In genomic region chr1:2821970-2822620, GRCh38 we compare ENCODE assay signal across 8 cellular contexts. TPM values are rescaled to one million over a fixed set of nuclear protein-coding genes. Genes with fewer than 3 reads are reported as not detected.
DNase-seq lines count a peak whose midpoint lies in the region; ATAC-seq, FAIRE-seq and TF ChIP-seq lines count a peak whose summit lies in the region.

No MANE protein-coding gene starts in this region.

- intact Hi-C loops in pancreas (cut with DNase I): loop anchor here in 1 of 3 donors (5.0 kb wide), 1 partner anchor 605 kb away; no protein-coding TSS in a partner anchor
- intact Hi-C loops in uterus (cut with DNase I; ENCODE audit: low total_unique reads): no loop called here

- no peak overlapping the region for H3K9ac ChIP-seq in SK-N-SH

- peak; percentile 52 for TF ChIP-seq RAD21 in SK-N-SH (IDR thresholded peaks at IDR 0.05; ENCODE audit: low read length)

- peak; percentile 78 to 95 (median 85) for ATAC-seq in pancreas
- no peak for ATAC-seq in HG02938 (IDR thresholded peaks at IDR 0.05; ENCODE audit: unreplicated experiment)

- no peak for TF ChIP-seq POLR2A in uterus (IDR thresholded peaks at IDR 0.05)

- H3K9me3 Mint-ChIP-seq in osteocyte (ENCODE audit: unreplicated experiment): peaks cover 31% of the 10 kb centered on the region

- H3K4me1 ChIP-seq in SK-N-SH (ENCODE audit: control insufficient read depth in 1 of 2, insufficient read depth in 2 of 2, low read depth in 1 of 2, low read length in 1 of 2) (no peaks in the 10 kb centered on the region), pancreas (no peaks in the 10 kb centered on the region), uterus (no peaks in the 10 kb centered on the region)

- H3K36me3 Mint-ChIP-seq in osteocyte (ENCODE audit: unreplicated experiment): no peaks in the 10 kb centered on the region

- no peaks in the 10 kb centered on the region for H3K27me3 Mint-ChIP-seq in osteocyte (ENCODE audit: unreplicated experiment)

- H3K4me3 Mint-ChIP-seq in osteocyte (ENCODE audit: unreplicated experiment): no peak overlapping the region

- H3K27ac Mint-ChIP-seq in osteocyte (ENCODE audit: unreplicated experiment): no peak overlapping the region

- no peak overlapping the region for H3K4me2 ChIP-seq in SK-N-SH

- POLR2A ChIA-PET in SK-N-SH (lab: Yijun Ruan, JAX): no interaction called here

- no peak overlapping the region for H3K27ac ChIP-seq in SK-N-SH (ENCODE audit: low read depth in 2 of 2, low read length in 1 of 2)
- H3K27ac ChIP-seq in pancreas: no peak overlapping the region
- H3K27ac ChIP-seq in uterus: no peak overlapping the region

- H3F3A ChIP-seq in SK-N-SH (replicated peaks; ENCODE audit: insufficient read depth): no peaks in the 10 kb centered on the region

- H3K27me3 ChIP-seq in SK-N-SH (ENCODE audit: insufficient read depth) (no peaks in the 10 kb centered on the region; the same call in 1 of the 2 replicates), pancreas (no peaks in the 10 kb centered on the region), uterus (peaks cover 0 to 10% of the 10 kb centered on the region in 2 donors)

- no peak for TF ChIP-seq EP300 in SK-N-SH (IDR thresholded peaks at IDR 0.05; ENCODE audit: borderline replicate concordance in 1 of 2, low read depth in 1 of 2, low read length in 1 of 2)

- H3K79me2 ChIP-seq in SK-N-SH (ENCODE audit: insufficient read depth): no peaks in the 10 kb centered on the region

- no peaks in the 10 kb centered on the region for H3K9me2 ChIP-seq in SK-N-SH

- no peak for FAIRE-seq in pancreas (lab: Jason Lieb, UNC)

- WGBS in SK-N-SH (ENCODE audit: low lambda C conversion rate): no CpG with 5 or more reads among the region's 29 CpGs
- 13 to 15% methylated on average over 22 to 29 of the region's 29 CpGs for WGBS in pancreas, 2 donors

- peak; percentile 3 for DNase-seq in NOMO-1 treated with dmso at 0.1 percent for 144 hours (lab: John Stamatoyannopoulos, UW; ENCODE audit: unreplicated experiment)
- DNase-seq in NOMO-1 treated with DMSO at 0.1 percent for 48 hours (lab: John Stamatoyannopoulos, UW; ENCODE audit: unreplicated experiment): no peak
- DNase-seq in SK-N-SH: peak; percentile 82
- DNase-seq in cerebellar cortex (ENCODE audit: low spot score): peak; percentile 1
- DNase-seq in pancreas: peak in 5 of 6 donors; percentile 15 to 86 (median 66)
- DNase-seq in uterus: no peak
- no peak for DNase-seq in osteocyte (ENCODE audit: extremely low spot score, unreplicated experiment)

- CTCF ChIA-PET in SK-N-SH (lab: Yijun Ruan, JAX): interaction anchor here (0.8 to 4.1 kb wide), 13 partner anchors 10 to 609 kb away, joined by 3 to 17 read pairs (median 4); no protein-coding TSS in a partner anchor

- H3K4me3 ChIP-seq in SK-N-SH (ENCODE audit: low read depth in 2 of 2, low read length in 1 of 2): no peak overlapping the region
- no peak overlapping the region for H3K4me3 ChIP-seq in pancreas
- H3K4me3 ChIP-seq in uterus: no peak overlapping the region

- no peaks in the 10 kb centered on the region for H3K36me3 ChIP-seq in SK-N-SH (replicated peaks in 1 of 2; ENCODE audit: control insufficient read depth in 1 of 2, insufficient read depth in 2 of 2, low read length in 1 of 2)
- no peaks in the 10 kb centered on the region for H3K36me3 ChIP-seq in pancreas
- no peaks in the 10 kb centered on the region for H3K36me3 ChIP-seq in uterus

- no peaks in the 10 kb centered on the region for H4K20me1 ChIP-seq in SK-N-SH (ENCODE audit: insufficient read depth)

- H3K9me3 ChIP-seq in SK-N-SH (no peaks in the 10 kb centered on the region), pancreas (no peaks in the 10 kb centered on the region), uterus (no peaks in the 10 kb centered on the region)

- no peak overlapping the region for H2AFZ ChIP-seq in SK-N-SH (ENCODE audit: low read depth)

- TF ChIP-seq CTCF in SK-N-SH (IDR thresholded peaks at IDR 0.05) (peak; percentile 35; the same call in 1 of the 2 replicates), pancreas (IDR thresholded peaks at IDR 0.05) (peak in 3 of 4 donors; percentile 30 to 51 (median 38)), uterus (IDR thresholded peaks at IDR 0.05) (peak in 2 of 4 experiments; percentile 35 to 49), osteocyte (IDR thresholded peaks at IDR 0.05) (no peak)

- no peaks in the 10 kb centered on the region for H3K4me1 Mint-ChIP-seq in osteocyte (ENCODE audit: unreplicated experiment)

TF ChIP-seq in SK-N-SH, 30 proteins besides CTCF, POLR2A, EP300 and RAD21:
- TF ChIP-seq MEF2A (IDR thresholded peaks at IDR 0.05; ENCODE audit: borderline replicate concordance, low read depth) (no peak), TAF1 (IDR thresholded peaks at IDR 0.05; ENCODE audit: borderline replicate concordance, low read depth, low read length) (no peak), SIN3A (IDR thresholded peaks at IDR 0.05; ENCODE audit: borderline replicate concordance, low read depth, low read length) (no peak), GABPA (IDR thresholded peaks at IDR 0.05; ENCODE audit: low read depth) (no peak), RXRA (IDR thresholded peaks at IDR 0.05; ENCODE audit: borderline replicate concordance, low read depth) (no peak), SMC3 (IDR thresholded peaks at IDR 0.05; ENCODE audit: low read depth, low read length) (no peak), TCF12 (IDR thresholded peaks at IDR 0.05) (no peak), FOXJ3 (CRISPR knock-in tag; IDR thresholded peaks at IDR 0.05) (no peak), ELF1 (IDR thresholded peaks at IDR 0.05) (no peak), MXI1 (IDR thresholded peaks at IDR 0.05; ENCODE audit: low read depth, low read length) (no peak), YY1 (IDR thresholded peaks at IDR 0.05; ENCODE audit: low read depth) (no peak)
- TF ChIP-seq, protein P1, sequence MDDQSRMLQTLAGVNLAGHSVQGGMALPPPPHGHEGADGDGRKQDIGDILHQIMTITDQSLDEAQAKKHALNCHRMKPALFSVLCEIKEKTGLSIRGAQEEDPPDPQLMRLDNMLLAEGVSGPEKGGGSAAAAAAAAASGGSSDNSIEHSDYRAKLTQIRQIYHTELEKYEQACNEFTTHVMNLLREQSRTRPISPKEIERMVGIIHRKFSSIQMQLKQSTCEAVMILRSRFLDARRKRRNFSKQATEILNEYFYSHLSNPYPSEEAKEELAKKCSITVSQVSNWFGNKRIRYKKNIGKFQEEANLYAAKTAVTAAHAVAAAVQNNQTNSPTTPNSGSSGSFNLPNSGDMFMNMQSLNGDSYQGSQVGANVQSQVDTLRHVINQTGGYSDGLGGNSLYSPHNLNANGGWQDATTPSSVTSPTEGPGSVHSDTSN (IDR thresholded peaks at IDR 0.05): no peak
- TF ChIP-seq, protein P2, sequence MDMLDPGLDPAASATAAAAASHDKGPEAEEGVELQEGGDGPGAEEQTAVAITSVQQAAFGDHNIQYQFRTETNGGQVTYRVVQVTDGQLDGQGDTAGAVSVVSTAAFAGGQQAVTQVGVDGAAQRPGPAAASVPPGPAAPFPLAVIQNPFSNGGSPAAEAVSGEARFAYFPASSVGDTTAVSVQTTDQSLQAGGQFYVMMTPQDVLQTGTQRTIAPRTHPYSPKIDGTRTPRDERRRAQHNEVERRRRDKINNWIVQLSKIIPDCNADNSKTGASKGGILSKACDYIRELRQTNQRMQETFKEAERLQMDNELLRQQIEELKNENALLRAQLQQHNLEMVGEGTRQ (IDR thresholded peaks at IDR 0.05; ENCODE audit: borderline replicate concordance, low read depth, low read length): no peak

RNA-seq across cellular contexts. Expression of gene TTC34, which starts 20.6 kb away (rescaled TPM):
- polyA plus RNA-seq in SK-N-SH (2012; rRNA removed) (0.16 TPM in 2 replicates), pancreas (under 1 TPM; 0.38 to 0.99 TPM)
- polyA plus RNA-seq in SK-N-SH (2012; cell fraction: cytosol; rRNA removed): 0.03 TPM in 2 replicates
- polyA plus RNA-seq in SK-N-SH (2012; cell fraction: nucleus; rRNA removed): 1.4 TPM in 2 replicates
- total RNA-seq in pancreas (under 1 TPM; 0.18 to 0.87 (median 0.43) TPM), uterus (1 to 10 TPM in 1 of 4 donors, under 1 TPM in 3; 0.29 to 2.9 (median 0.43) TPM), osteocyte (1.4 and 1.7 TPM in 2 replicates)

Comparison
In these comparisons a context has a peak if more than half of its experiments do, and no peak if none do; other contexts are left out.
1. DNase-seq: peak in NOMO-1 treated with dmso at 0.1 percent for 144 hours (single experiment), SK-N-SH (single experiment), cerebellar cortex (single experiment) and pancreas (5 of 6); none in NOMO-1 treated with DMSO at 0.1 percent for 48 hours (single experiment), uterus (0 of 2) and osteocyte (single experiment).